Comparison of ENCODE assay signal across 16 cellular contexts in the genomic region with DNA sequence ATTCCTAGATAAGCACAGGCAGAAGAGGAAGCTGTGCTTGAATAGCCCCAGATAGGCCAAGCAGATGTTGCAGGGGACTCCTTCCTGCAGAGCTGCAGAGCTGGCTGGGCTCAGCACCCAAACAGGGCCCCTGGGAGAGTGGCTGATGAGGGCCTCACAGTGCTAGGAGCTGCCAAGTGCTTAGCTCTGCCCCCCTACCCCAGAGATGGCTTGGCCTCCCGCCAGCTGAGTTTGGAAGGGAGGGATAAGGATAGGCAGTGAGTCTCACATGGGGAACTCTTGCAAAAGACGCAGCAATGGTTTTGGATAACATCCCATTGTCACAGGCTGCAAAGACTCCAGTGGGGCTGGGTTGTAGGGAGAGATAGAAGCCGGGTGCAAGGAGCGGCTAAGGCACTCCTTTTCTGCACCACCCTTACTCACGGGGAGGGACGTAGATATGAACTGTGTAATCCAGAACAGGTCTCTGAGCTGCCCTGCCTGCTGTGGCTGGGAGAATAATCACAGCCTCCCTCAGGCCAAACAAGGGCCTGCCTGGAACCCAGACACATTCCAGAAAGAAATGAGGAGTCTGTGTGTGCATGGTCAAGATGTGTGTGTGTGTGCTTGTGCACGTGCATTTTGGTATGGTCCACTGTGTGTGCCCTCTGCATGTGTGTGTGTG. TPM values are rescaled to one million over a fixed set of nuclear protein-coding genes. Genes with fewer than 3 reads are reported as not detected.
DNase-seq lines count a peak whose midpoint lies in the region; ATAC-seq and TF ChIP-seq lines count a peak whose summit lies in the region.
"Had no signal": no experiment of that assay in that cellular context is flagged by ENCODE, and none has a peak within 500 bp of the region (broad histone marks: within the 10 kb centered on the region; RNA-seq: fewer than 3 reads in every experiment).

No MANE protein-coding gene starts in this region.

- no peak overlapping the region for H3K4me3 Mint-ChIP-seq in activated naive CD4-positive, alpha-beta T cell treated with anti-CD3 and anti-CD28 coated beads for 36 hours
- H3K4me3 Mint-ChIP-seq: activated naive CD8-positive, alpha-beta T cell treated with anti-CD3 and anti-CD28 coated beads for 36 hours; CD4-positive, alpha-beta T cell; dendritic cell treated with granulocyte-macrophage colony-stimulating factor and Interleukin-4, amounts not matched to agents 40 ng/mL and 50 ng/mL, for 4 days; neural crest cell had no signal

- WGBS in psoas muscle, 3 donors, result 44 to 56% (median 49%) methylated on average over 7 of the region's 7 CpGs

- H3K27me3 Mint-ChIP-seq in activated naive CD4-positive, alpha-beta T cell treated with anti-CD3 and anti-CD28 coated beads for 36 hours (ENCODE audit: low read depth), result no peaks in the 10 kb centered on the region
- H3K27me3 Mint-ChIP-seq: activated naive CD8-positive, alpha-beta T cell treated with anti-CD3 and anti-CD28 coated beads for 36 hours; CD4-positive, alpha-beta T cell had no signal

- no peaks in the 10 kb centered on the region for H3K9me3 ChIP-seq in psoas muscle
- H3K9me3 ChIP-seq: gastroesophageal sphincter, thoracic aorta had no signal

- no peaks in the 10 kb centered on the region for H3K36me3 ChIP-seq in psoas muscle (ENCODE audit: insufficient read depth in 1 of 2, low read depth in 1 of 2)
- H3K36me3 ChIP-seq: gastroesophageal sphincter, thoracic aorta had no signal

- intact Hi-C loops in psoas muscle (cut with DNase I), result no loop called here
- intact Hi-C loops in activated naive CD4-positive, alpha-beta T cell treated with anti-CD3 and anti-CD28 coated beads for 36 hours (cut with micrococcal nuclease), result no loop called here

- ATAC-seq in psoas muscle (peak in 3 of 4 donors; percentile 13 to 47 (median 17)), HG03342 (IDR thresholded peaks at IDR 0.05; ENCODE audit: unreplicated experiment) (no peak), HG03439 (IDR thresholded peaks at IDR 0.05; ENCODE audit: unreplicated experiment) (no peak), HG03460 (IDR thresholded peaks at IDR 0.05; ENCODE audit: unreplicated experiment) (no peak)
- ATAC-seq: activated CD4-positive, CD25-positive, alpha-beta regulatory T cell treated with anti-CD3 and anti-CD28 coated beads, Interleukin-2, amount 50 U/mL, for 24 hours; gastroesophageal sphincter had no signal

- H3K27ac Mint-ChIP-seq in activated naive CD4-positive, alpha-beta T cell treated with anti-CD3 and anti-CD28 coated beads for 36 hours, result no peak overlapping the region
- H3K27ac Mint-ChIP-seq: activated naive CD8-positive, alpha-beta T cell treated with anti-CD3 and anti-CD28 coated beads for 36 hours; CD4-positive, alpha-beta T cell; dendritic cell treated with granulocyte-macrophage colony-stimulating factor and Interleukin-4, amounts not matched to agents 40 ng/mL and 50 ng/mL, for 4 days had no signal

- H3K4me1 ChIP-seq in psoas muscle, result no peaks in the 10 kb centered on the region

- H3K4me3 ChIP-seq in fibroblast of villous mesenchyme (ENCODE audit: low read depth, low read length), result no peak overlapping the region
- no peak overlapping the region for H3K4me3 ChIP-seq in psoas muscle
- H3K4me3 ChIP-seq: gastroesophageal sphincter, thoracic aorta had no signal

- POLR2A ChIA-PET in RWPE1 (lab: Yijun Ruan, JAX; ENCODE audit: low non-redundant PET), result interaction anchor here (0.7 to 1.0 kb wide), 3 partner anchors 51 to 489 kb away, joined by 3 to 4 read pairs (median 4); no protein-coding TSS in a partner anchor

- no peak for TF ChIP-seq CTCF in RWPE1 (conservative IDR thresholded peaks at IDR 0.05; ENCODE audit: low read depth)
- no peak for TF ChIP-seq CTCF in fibroblast of villous mesenchyme (IDR thresholded peaks at IDR 0.05; ENCODE audit: insufficient read depth, low read depth, low read length)
- TF ChIP-seq CTCF in psoas muscle (IDR thresholded peaks at IDR 0.05), result no peak

- no peaks in the 10 kb centered on the region for H3K36me3 Mint-ChIP-seq in activated naive CD4-positive, alpha-beta T cell treated with anti-CD3 and anti-CD28 coated beads for 36 hours (ENCODE audit: low read depth)
- H3K36me3 Mint-ChIP-seq: activated naive CD8-positive, alpha-beta T cell treated with anti-CD3 and anti-CD28 coated beads for 36 hours had no signal

- H3K9me3 Mint-ChIP-seq in activated naive CD4-positive, alpha-beta T cell treated with anti-CD3 and anti-CD28 coated beads for 36 hours, result no peaks in the 10 kb centered on the region
- H3K9me3 Mint-ChIP-seq: activated naive CD8-positive, alpha-beta T cell treated with anti-CD3 and anti-CD28 coated beads for 36 hours; CD4-positive, alpha-beta T cell; dendritic cell treated with granulocyte-macrophage colony-stimulating factor and Interleukin-4, amounts not matched to agents 40 ng/mL and 50 ng/mL, for 4 days had no signal

- H3K27me3 ChIP-seq in psoas muscle (ENCODE audit: insufficient read depth in 3 of 3, low read length in 2 of 3), result no peaks in the 10 kb centered on the region

- CTCF ChIA-PET in RWPE1 (lab: Yijun Ruan, JAX), result interaction anchor here (1.0 kb wide), 1 partner anchor 48 kb away, joined by 3 read pairs; no protein-coding TSS in a partner anchor
- CTCF ChIA-PET in activated naive CD4-positive, alpha-beta T cell treated with anti-CD3 and anti-CD28 coated beads for 36 hours (lab: Charles Lee), result interaction anchor here (1.2 kb wide), 1 partner anchor 14 kb away, joined by 3 read pairs; no protein-coding TSS in a partner anchor

- H3K27ac ChIP-seq in RWPE1 (peak overlapping the region; percentile 77), psoas muscle (no peak overlapping the region)
- H3K27ac ChIP-seq: gastroesophageal sphincter, thoracic aorta had no signal

- DNase-seq in NCI-H1092 treated with DMSO at 0.1 percent for 48 hours (lab: John Stamatoyannopoulos, UW), result peak; percentile 64
- no peak for DNase-seq in RWPE1 (ENCODE audit: low spot score)
- peak; percentile 64 for DNase-seq in fibroblast of villous mesenchyme (ENCODE audit: low read depth)
- peak; percentile 35 to 83 for DNase-seq in psoas muscle
- no peak for DNase-seq in activated naive CD4-positive, alpha-beta T cell treated with anti-CD3 and anti-CD28 coated beads for 36 hours
- DNase-seq: activated naive CD8-positive, alpha-beta T cell treated with anti-CD3 and anti-CD28 coated beads for 36 hours; CD4-positive, alpha-beta T cell; NCI-H2029 had no signal

- H3K4me1 Mint-ChIP-seq in activated naive CD4-positive, alpha-beta T cell treated with anti-CD3 and anti-CD28 coated beads for 36 hours (ENCODE audit: low read depth), result no peaks in the 10 kb centered on the region
- H3K4me1 Mint-ChIP-seq: activated naive CD8-positive, alpha-beta T cell treated with anti-CD3 and anti-CD28 coated beads for 36 hours had no signal

RNA-seq across cellular contexts. Expression of a gene that starts 52.9 kb away (rescaled TPM):
- total RNA-seq in fibroblast of villous mesenchyme, result 0.86 and 3.5 TPM in 2 replicates
- total RNA-seq in psoas muscle, result 10 to 100 TPM; 35.2 to 52.3 (median 39.9) TPM
- polyA plus RNA-seq in psoas muscle, result 10 to 100 TPM in 2 of 3 donors, 1 to 10 TPM in 1; 6.0 to 21.9 (median 13.1) TPM
- total RNA-seq in activated naive CD4-positive, alpha-beta T cell treated with anti-CD3 and anti-CD28 coated beads for 36 hours, result 1 to 10 TPM; 6.0 to 6.6 TPM

Comparison
In these comparisons a context has a peak if more than half of its experiments do, and no peak if none do; other contexts are left out.
1. DNase-seq: peak in NCI-H1092 treated with DMSO at 0.1 percent for 48 hours (single experiment), fibroblast of villous mesenchyme (single experiment) and psoas muscle (2 of 2); none in RWPE1 (single experiment) and activated naive CD4-positive, alpha-beta T cell treated with anti-CD3 and anti-CD28 coated beads for 36 hours (single experiment).
2. ATAC-seq: peak in psoas muscle (3 of 4); none in HG03342 (single experiment), HG03439 (single experiment) and HG03460 (single experiment).